Comparison of ENCODE assay signal across 8 cellular contexts in genomic region chrX:100413231-100413630, GRCh38. TPM values are rescaled to one million over a fixed set of nuclear protein-coding genes. Genes with fewer than 3 reads are reported as not detected.
DNase-seq lines count a peak whose midpoint lies in the region; ATAC-seq and TF ChIP-seq lines count a peak whose summit lies in the region.

No MANE protein-coding gene starts in this region.

- H3K79me2 ChIP-seq in fibroblast of lung (ENCODE audit: control insufficient read depth, insufficient read depth, low read length) = no peaks in the 10 kb centered on the region

- no peak overlapping the region for H3K27ac ChIP-seq in fibroblast of lung (ENCODE audit: insufficient read depth, low read length)

- no peaks in the 10 kb centered on the region for H3K9me3 ChIP-seq in fibroblast of lung (ENCODE audit: control insufficient read depth, insufficient read depth, low read depth, low read length)

- no peaks in the 10 kb centered on the region for H4K20me1 ChIP-seq in fibroblast of lung (ENCODE audit: control insufficient read depth, extremely low read depth, insufficient read depth, low read length)

- H3K4me1 Mint-ChIP-seq in activated T-cell treated with anti-CD3 and anti-CD28 coated beads, Interleukin-2, amount 50 U/mL, for 72 hours (ENCODE audit: low read depth) = peaks cover 12% of the 10 kb centered on the region
- H3K4me1 Mint-ChIP-seq in osteocyte (ENCODE audit: unreplicated experiment) = peaks cover 13% of the 10 kb centered on the region

- no peak overlapping the region for H2AFZ ChIP-seq in fibroblast of lung (ENCODE audit: low read length)

- no peaks in the 10 kb centered on the region for H3K9me3 Mint-ChIP-seq in activated T-cell treated with anti-CD3 and anti-CD28 coated beads, Interleukin-2, amount 50 U/mL, for 72 hours
- H3K9me3 Mint-ChIP-seq in osteocyte (ENCODE audit: unreplicated experiment) = no peaks in the 10 kb centered on the region

- H3K36me3 ChIP-seq in fibroblast of lung (ENCODE audit: control insufficient read depth, insufficient read depth, low read length) = no peaks in the 10 kb centered on the region

- H3K4me3 Mint-ChIP-seq in activated T-cell treated with anti-CD3 and anti-CD28 coated beads, Interleukin-2, amount 50 U/mL, for 72 hours = peak overlapping the region in 1 of 2 donors; percentile 82
- no peak overlapping the region for H3K4me3 Mint-ChIP-seq in osteocyte (ENCODE audit: unreplicated experiment)

- peak in 1 of 2 donors; percentile 44 for ATAC-seq in activated T-cell treated with anti-CD3 and anti-CD28 coated beads, Interleukin-2, amount 50 U/mL, for 72 hours (replicated peaks in 1 of 2)
- ATAC-seq in GM21825 (IDR thresholded peaks at IDR 0.05; ENCODE audit: unreplicated experiment) = peak; percentile 77
- ATAC-seq in SK-N-SH treated with all-trans-retinoic acid at 6 μM for 48 hours = peak; percentile 86

- no peaks in the 10 kb centered on the region for H3K4me1 ChIP-seq in fibroblast of lung (ENCODE audit: control insufficient read depth, extremely low read depth, insufficient read depth, low read length)

- H3K36me3 Mint-ChIP-seq in activated T-cell treated with anti-CD3 and anti-CD28 coated beads, Interleukin-2, amount 50 U/mL, for 72 hours (ENCODE audit: insufficient read depth in 2 of 2) = no peaks in the 10 kb centered on the region
- no peaks in the 10 kb centered on the region for H3K36me3 Mint-ChIP-seq in osteocyte (ENCODE audit: unreplicated experiment)

- H3K4me2 ChIP-seq in fibroblast of lung (ENCODE audit: extremely low read depth, insufficient read depth, low read length) = no peak overlapping the region

- H3K27ac Mint-ChIP-seq in activated T-cell treated with anti-CD3 and anti-CD28 coated beads, Interleukin-2, amount 50 U/mL, for 72 hours = no peak overlapping the region
- no peak overlapping the region for H3K27ac Mint-ChIP-seq in osteocyte (ENCODE audit: unreplicated experiment)

- DNase-seq in activated T-cell treated with anti-CD3 and anti-CD28 coated beads, Interleukin-2, amount 50 U/mL, for 72 hours = peak; percentile 26 to 32
- DNase-seq in activated T-cell treated with anti-CD3 and anti-CD28 coated beads, Interleukin-2, amount 50 U/mL, for 1 hour = no peak
- DNase-seq in LoVo (ENCODE audit: low spot score) (peak; percentile 40), fibroblast of lung (ENCODE audit: low read depth in 2 of 2) (peak; percentile 32 to 67), osteocyte (ENCODE audit: extremely low spot score, unreplicated experiment) (no peak), germinal center (ENCODE audit: low spot score) (no peak)

- H3K27me3 Mint-ChIP-seq in activated T-cell treated with anti-CD3 and anti-CD28 coated beads, Interleukin-2, amount 50 U/mL, for 72 hours (ENCODE audit: low read depth) = peaks cover 71% of the 10 kb centered on the region
- H3K27me3 Mint-ChIP-seq in osteocyte (ENCODE audit: unreplicated experiment) = peaks cover 40% of the 10 kb centered on the region

- peaks cover 11% of the 10 kb centered on the region for H3K27me3 ChIP-seq in fibroblast of lung (ENCODE audit: control insufficient read depth, insufficient read depth, low read length)

- no peak overlapping the region for H3K4me3 ChIP-seq in fibroblast of lung (replicated peaks in 1 of 4; ENCODE audit: control extremely low read depth in 1 of 4, insufficient read depth in 1 of 4, low read depth in 3 of 4, low read length in 4 of 4)

- peak; percentile 31 to 44 for TF ChIP-seq CTCF in fibroblast of lung (conservative IDR thresholded peaks at IDR 0.05 in 1 of 2, IDR thresholded peaks at IDR 0.05 in 1 of 2; ENCODE audit: low read depth in 1 of 2, low read length in 2 of 2)
- TF ChIP-seq CTCF in osteocyte (IDR thresholded peaks at IDR 0.05) = peak; percentile 67

- no peak overlapping the region for H3K9ac ChIP-seq in fibroblast of lung (ENCODE audit: insufficient read depth, low read length)

TF ChIP-seq in SK-N-SH treated with all-trans-retinoic acid at 6 μM for 48 hours, 23 proteins besides CTCF, POLR2A, EP300 and RAD21 (continues in another document):
- TF ChIP-seq ZFP30 (CRISPR knock-in tag; IDR thresholded peaks at IDR 0.05) = no peak
- no peak for TF ChIP-seq GLIS3 (CRISPR knock-in tag; IDR thresholded peaks at IDR 0.05)
- TF ChIP-seq ZNF70 (CRISPR knock-in tag; IDR thresholded peaks at IDR 0.05) = no peak
- TF ChIP-seq ISL1 (CRISPR knock-in tag; IDR thresholded peaks at IDR 0.05) = no peak
- TF ChIP-seq, protein P1, sequence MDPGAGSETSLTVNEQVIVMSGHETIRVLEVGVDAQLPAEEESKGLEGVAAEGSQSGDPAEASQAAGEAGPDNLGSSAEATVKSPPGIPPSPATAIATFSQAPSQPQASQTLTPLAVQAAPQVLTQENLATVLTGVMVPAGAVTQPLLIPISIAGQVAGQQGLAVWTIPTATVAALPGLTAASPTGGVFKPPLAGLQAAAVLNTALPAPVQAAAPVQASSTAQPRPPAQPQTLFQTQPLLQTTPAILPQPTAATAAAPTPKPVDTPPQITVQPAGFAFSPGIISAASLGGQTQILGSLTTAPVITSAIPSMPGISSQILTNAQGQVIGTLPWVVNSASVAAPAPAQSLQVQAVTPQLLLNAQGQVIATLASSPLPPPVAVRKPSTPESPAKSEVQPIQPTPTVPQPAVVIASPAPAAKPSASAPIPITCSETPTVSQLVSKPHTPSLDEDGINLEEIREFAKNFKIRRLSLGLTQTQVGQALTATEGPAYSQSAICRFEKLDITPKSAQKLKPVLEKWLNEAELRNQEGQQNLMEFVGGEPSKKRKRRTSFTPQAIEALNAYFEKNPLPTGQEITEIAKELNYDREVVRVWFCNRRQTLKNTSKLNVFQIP (CRISPR knock-in tag; IDR thresholded peaks at IDR 0.05; ENCODE audit: borderline replicate concordance, low read depth) = no peak
- TF ChIP-seq ZFP3 (CRISPR knock-in tag; IDR thresholded peaks at IDR 0.05) = no peak
- no peak for TF ChIP-seq TCF4 (CRISPR knock-in tag; IDR thresholded peaks at IDR 0.05; ENCODE audit: borderline replicate concordance)
- TF ChIP-seq RARB (CRISPR knock-in tag; IDR thresholded peaks at IDR 0.05) = no peak
- TF ChIP-seq PATZ1 (CRISPR knock-in tag; IDR thresholded peaks at IDR 0.05; ENCODE audit: borderline replicate concordance) = no peak
- TF ChIP-seq SNAI2 (CRISPR knock-in tag; IDR thresholded peaks at IDR 0.05) = no peak
- no peak for TF ChIP-seq BACH2 (CRISPR knock-in tag; IDR thresholded peaks at IDR 0.05; ENCODE audit: borderline replicate concordance)
- no peak for TF ChIP-seq CSRNP3 (CRISPR knock-in tag; IDR thresholded peaks at IDR 0.05)
- TF ChIP-seq OSR1 (CRISPR knock-in tag; IDR thresholded peaks at IDR 0.05) = no peak
- no peak for TF ChIP-seq CSDC2 (CRISPR knock-in tag; IDR thresholded peaks at IDR 0.05)
- TF ChIP-seq ZC3H10 (CRISPR knock-in tag; IDR thresholded peaks at IDR 0.05) = no peak

RNA-seq across cellular contexts. Expression of gene PCDH19, which starts 3.2 kb away (rescaled TPM):
- total RNA-seq in activated T-cell treated with anti-CD3 and anti-CD28 coated beads, Interleukin-2, amount 50 U/mL, for 72 hours = not detected
- total RNA-seq in fibroblast of lung = under 0.01 and 0.26 TPM in 2 replicates
- polyA plus RNA-seq in fibroblast of lung = 0.05 and 0.06 TPM in 2 replicates
- 0.03 TPM in 2 replicates for polyA plus RNA-seq in fibroblast of lung (2012)
- 0.07 TPM in 1 of 2 replicates, not detected in the other for polyA minus RNA-seq in fibroblast of lung (ENCODE audit: low replicate concordance)
- 1.7 and 2.7 TPM in 2 replicates for total RNA-seq in osteocyte

Comparison
In these comparisons a context has a peak if more than half of its experiments do, and no peak if none do; other contexts are left out.
1. DNase-seq: peak in activated T-cell treated with anti-CD3 and anti-CD28 coated beads, Interleukin-2, amount 50 U/mL, for 72 hours (2 of 2), LoVo (single experiment) and fibroblast of lung (2 of 2); none in activated T-cell treated with anti-CD3 and anti-CD28 coated beads, Interleukin-2, amount 50 U/mL, for 1 hour (single experiment), osteocyte (single experiment) and germinal center (single experiment).